8 cellular contexts compared by ENCODE assay signal in genomic region chr19:45443462-45444317, GRCh38. TPM values are rescaled to one million over a fixed set of nuclear protein-coding genes. Genes with fewer than 3 reads are reported as not detected.
A peak's percentile ranks its signal among the peaks of the same experiment; 100 is the strongest.
DNase-seq lines count a peak whose midpoint lies in the region; ATAC-seq and TF ChIP-seq lines count a peak whose summit lies in the region.

No MANE protein-coding gene starts in this region.

- ATAC-seq in GM18867 (IDR thresholded peaks at IDR 0.05; ENCODE audit: unreplicated experiment): no peak
- no peak for ATAC-seq in HG03521 (IDR thresholded peaks at IDR 0.05; ENCODE audit: unreplicated experiment)

- peak overlapping the region; percentile 74 for H3K9ac ChIP-seq in KMS-11

- no peaks in the 10 kb centered on the region for H4K20me1 ChIP-seq in KMS-11 (ENCODE audit: insufficient read depth)

- in situ Hi-C loops in G401 (cut with HindIII; ENCODE audit: low sequenced_read_pairs): no loop called here

- intact Hi-C loops in breast epithelium (cut with DNase I; ENCODE audit: low total_unique reads): no loop called here

- H3K4me3 ChIP-seq in KMS-11 (IDR thresholded peaks at IDR 0.05; ENCODE audit: insufficient read depth, low read depth, low read length): no peak overlapping the region
- peak overlapping the region; percentile 51 to 75 (median 58) for H3K4me3 ChIP-seq in breast epithelium
- H3K4me3 ChIP-seq in iPS DF 6.9 (ENCODE audit: low read length): peak overlapping the region; percentile 46; the same call in 1 of the 2 replicates

- H2AFZ ChIP-seq in KMS-11 (ENCODE audit: low read depth): peak overlapping the region; percentile 58

- H3K9me3 ChIP-seq in breast epithelium: no peaks in the 10 kb centered on the region
- no peaks in the 10 kb centered on the region for H3K9me3 ChIP-seq in iPS DF 6.9 (ENCODE audit: control insufficient read depth, insufficient read depth, low read length)

- H3K36me3 ChIP-seq in KMS-11 (ENCODE audit: insufficient read depth) (no peaks in the 10 kb centered on the region), breast epithelium (no peaks in the 10 kb centered on the region), iPS DF 6.9 (ENCODE audit: control insufficient read depth, insufficient read depth, low read length) (no peaks in the 10 kb centered on the region)

- H3K4me2 ChIP-seq in KMS-11: peak overlapping the region; percentile 96

- H3K27me3 ChIP-seq in KMS-11 (ENCODE audit: insufficient read depth, low read depth): no peaks in the 10 kb centered on the region
- H3K27me3 ChIP-seq in breast epithelium: no peaks in the 10 kb centered on the region
- H3K27me3 ChIP-seq in iPS DF 6.9 (ENCODE audit: control insufficient read depth, insufficient read depth, low read length): no peaks in the 10 kb centered on the region

- TF ChIP-seq CTCF in KMS-11 (conservative IDR thresholded peaks at IDR 0.05; ENCODE audit: low read depth, low read length) (no peak), breast epithelium (IDR thresholded peaks at IDR 0.05) (peak in 1 of 3 donors; percentile 21)

- peak; percentile 57 for TF ChIP-seq POLR2A in breast epithelium (IDR thresholded peaks at IDR 0.05)

- H3K79me2 ChIP-seq in KMS-11 (ENCODE audit: insufficient read depth, low read depth): no peaks in the 10 kb centered on the region

- peak; percentile 63 for DNase-seq in G401 (ENCODE audit: low spot score)
- DNase-seq in T-helper 1 cell: peak in 4 of 5 donors; percentile 32 to 47 (median 35)
- peak; percentile 99 for DNase-seq in breast epithelium (ENCODE audit: low spot score in 2 of 2)
- DNase-seq in iPS DF 6.9 (ENCODE audit: low read depth, low spot score): peak; percentile 90
- peak; percentile 91 for DNase-seq in retina

- peak overlapping the region; percentile 62 for H3K27ac ChIP-seq in KMS-11
- H3K27ac ChIP-seq in breast epithelium: peak overlapping the region; percentile 99 to 100
- no peak overlapping the region for H3K27ac ChIP-seq in iPS DF 6.9 (ENCODE audit: low read length)

- no CpG with 5 or more reads among the region's 49 CpGs for WGBS in iPS DF 6.9 (ENCODE audit: insufficient coverage, insufficient read length)

- H3K4me1 ChIP-seq in KMS-11 (ENCODE audit: low read depth, poor library complexity, severe bottlenecking) (peaks cover 49% of the 10 kb centered on the region), breast epithelium (peaks cover 0 to 12% of the 10 kb centered on the region in 2 donors), iPS DF 6.9 (ENCODE audit: control insufficient read depth, insufficient read depth, low read length) (peaks cover 6% of the 10 kb centered on the region)

RNA-seq across cellular contexts. Expression of gene ERCC1, which starts 20.0 kb away (rescaled TPM):
- 115 and 130 TPM in 2 replicates for total RNA-seq in G401 (2014; rRNA removed; shearing (Covaris generic))
- 10 to 100 TPM; 89.9 to 96.7 (median 91.2) TPM for total RNA-seq in breast epithelium

RNA-seq across cellular contexts. Expression of gene FOSB, which starts 24.1 kb away (rescaled TPM):
- 0.31 and 1.5 TPM in 2 replicates for total RNA-seq in G401 (2014; rRNA removed; shearing (Covaris generic))
- total RNA-seq in breast epithelium: 100 to 1,000 TPM in 1 of 3 donors, 10 to 100 TPM in 2; 29.8 to 109 (median 38.4) TPM

RNA-seq across cellular contexts. Expression of gene POLR1G, which starts 37.2 kb away (rescaled TPM):
- total RNA-seq in G401 (2014; rRNA removed; shearing (Covaris generic)): 28.4 and 32.3 TPM in 2 replicates
- total RNA-seq in breast epithelium: 1 to 10 TPM; 2.6 to 6.9 (median 5.3) TPM

RNA-seq across cellular contexts. Expression of gene PPP1R13L, which starts 38.8 kb away (rescaled TPM):
- total RNA-seq in G401 (2014; rRNA removed; shearing (Covaris generic)): 3.6 and 21.0 TPM in 2 replicates
- total RNA-seq in breast epithelium: 10 to 100 TPM in 2 of 3 donors, 1 to 10 TPM in 1; 3.4 to 45.1 (median 34.7) TPM

RNA-seq across cellular contexts. Expression of gene RTN2, which starts 53.2 kb away (rescaled TPM):
- total RNA-seq in G401 (2014; rRNA removed; shearing (Covaris generic)): 17.0 and 22.0 TPM in 2 replicates
- total RNA-seq in breast epithelium: 10 to 100 TPM in 1 of 3 donors, 1 to 10 TPM in 2; 5.9 to 15.1 (median 7.2) TPM

Comparison
In these comparisons a context has a peak if more than half of its experiments do, and no peak if none do; other contexts are left out.
1. DNase-seq: peak in every context shown above with its lines; median percentile 99 in breast epithelium; 91 in retina; 90 in iPS DF 6.9; 63 in G401; 35 in T-helper 1 cell.
2. RNA of gene FOSB, which starts 24.1 kb away (total RNA-seq): 29.8 to 109 TPM in breast epithelium; 0.31 to 1.5 TPM in G401; every median in the first group is over 10 times any median in the second.